ENCODE assay signal across 14 cellular contexts in the genomic region with DNA sequence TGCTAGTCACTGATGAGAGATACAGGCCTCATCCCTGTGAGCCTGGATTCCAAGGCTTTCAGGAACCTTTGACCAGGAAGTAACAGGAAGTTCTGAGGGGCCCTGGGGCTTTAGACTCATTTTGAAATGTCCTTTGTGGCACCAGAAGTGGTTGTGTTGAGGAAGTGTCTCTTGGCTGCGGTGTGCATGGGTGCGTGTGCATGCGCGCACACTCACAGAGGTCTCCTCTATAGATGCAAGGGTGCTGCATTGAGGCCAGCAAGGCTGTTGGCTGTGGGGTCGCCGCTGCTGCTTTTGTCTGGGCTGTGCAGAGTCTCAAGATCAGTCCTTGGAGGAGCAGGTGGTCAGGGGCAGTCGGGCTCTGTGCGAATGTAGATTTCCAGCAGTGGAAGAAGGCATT. TPM values are rescaled to one million over a fixed set of nuclear protein-coding genes. Genes with fewer than 3 reads are reported as not detected.
DNase-seq lines count a peak whose midpoint lies in the region; ATAC-seq and TF ChIP-seq lines count a peak whose summit lies in the region.
"Had no signal": no experiment of that assay in that cellular context is flagged by ENCODE, and none has a peak within 500 bp of the region (broad histone marks: within the 10 kb centered on the region; RNA-seq: fewer than 3 reads in every experiment).

No MANE protein-coding gene starts in this region.

- no peak for TF ChIP-seq CTCF in left ventricle myocardium inferior (IDR thresholded peaks at IDR 0.05; ENCODE audit: borderline replicate concordance)
- no peak for TF ChIP-seq CTCF in VCaP (conservative IDR thresholded peaks at IDR 0.05)
- no peak for TF ChIP-seq CTCF in GM13976 (IDR thresholded peaks at IDR 0.05; ENCODE audit: borderline replicate concordance, control extremely low read depth, extremely low read depth, insufficient read depth, missing control alignments)

- peak overlapping the region; percentile 25 to 83 (median 72) for H3K4me3 Mint-ChIP-seq in immature natural killer cell

- in situ Hi-C loops in GM13976 (cut with MboI; ENCODE audit: low sequenced_read_pairs, unreplicated experiment) = loop anchor here (10.0 kb wide), 1 partner anchor 181 kb away; no protein-coding TSS in a partner anchor

- no peaks in the 10 kb centered on the region for H3K27me3 ChIP-seq in left ventricle myocardium inferior (ENCODE audit: low read depth)
- H3K27me3 ChIP-seq: BE2C, body of pancreas had no signal

- H3K27ac ChIP-seq in left ventricle myocardium inferior (replicated peaks) = peak overlapping the region; percentile 21
- H3K27ac ChIP-seq in VCaP = peak overlapping the region; percentile 45

- peaks cover 53% of the 10 kb centered on the region for H3K4me1 ChIP-seq in left ventricle myocardium inferior
- H3K4me1 ChIP-seq: BE2C had no signal

- H3K9me3 Mint-ChIP-seq in immature natural killer cell = no peaks in the 10 kb centered on the region

- no peak overlapping the region for H3K4me3 ChIP-seq in left ventricle myocardium inferior
- H3K4me3 ChIP-seq: body of pancreas had no signal

- DNase-seq in left ventricle myocardium inferior (no peak), cardiac septum (ENCODE audit: low spot score) (no peak), immature natural killer cell (no peak), left lobe of liver (ENCODE audit: low spot score) (no peak), HuH-7.5 (ENCODE audit: low spot score) (no peak), HUDEP-2 (lab: John Stamatoyannopoulos, UW; ENCODE audit: unreplicated experiment in 76 of 76) (no peak), GM13976 (ENCODE audit: low spot score) (no peak)
- DNase-seq: BE2C; body of pancreas; hippocampal formation; stimulated activated CD4-positive, alpha-beta T cell treated with anti-CD3 and anti-CD28 coated beads, Interleukin-2, amount 100 ng/mL, for 24 hours; stimulated activated naive CD4-positive, alpha-beta T cell had no signal

- H3K27ac Mint-ChIP-seq in immature natural killer cell = peak overlapping the region; percentile 82 to 92 (median 90)

- peaks cover 21 to 32% (median 23%) of the 10 kb centered on the region in 3 donors for H3K36me3 Mint-ChIP-seq in immature natural killer cell

- no peak for ATAC-seq in left lobe of liver
- ATAC-seq: body of pancreas had no signal

- peaks cover 55% of the 10 kb centered on the region for H3K36me3 ChIP-seq in left ventricle myocardium inferior

- H3K9me3 ChIP-seq in left ventricle myocardium inferior (replicated peaks) = no peaks in the 10 kb centered on the region
- H3K9me3 ChIP-seq: BE2C, body of pancreas had no signal

- peaks cover 6 to 25% (median 14%) of the 10 kb centered on the region in 3 donors for H3K27me3 Mint-ChIP-seq in immature natural killer cell (ENCODE audit: low read depth in 3 of 3)
- H3K27me3 Mint-ChIP-seq: progenitor cell of endocrine pancreas had no signal

- intact Hi-C loops in left ventricle myocardium inferior (cut with micrococcal nuclease) = no loop called here
- intact Hi-C loops in cardiac septum (cut with DNase I) = no loop called here

- peaks cover 55 to 57% of the 10 kb centered on the region in 2 donors for H3K4me1 Mint-ChIP-seq in immature natural killer cell

RNA-seq across cellular contexts. Expression of gene RAB24, which starts 7.6 kb away (rescaled TPM):
- total RNA-seq in left ventricle myocardium inferior (25.3 TPM), cardiac septum (19.0 TPM), left lobe of liver (15.3 TPM)
- polyA plus RNA-seq in immature natural killer cell = 10 to 100 TPM; 39.7 to 80.2 (median 45.8) TPM

RNA-seq across cellular contexts. Expression of gene PRELID1, which starts 7.7 kb away (rescaled TPM):
- total RNA-seq in left ventricle myocardium inferior (40.0 TPM), cardiac septum (49.8 TPM), left lobe of liver (68.1 TPM)
- polyA plus RNA-seq in immature natural killer cell = 100 to 1,000 TPM; 345 to 494 (median 375) TPM

RNA-seq across cellular contexts. Expression of gene MXD3, which starts 15.8 kb away (rescaled TPM):
- total RNA-seq in left ventricle myocardium inferior (2.3 TPM), cardiac septum (1.9 TPM), left lobe of liver (9.4 TPM)
- polyA plus RNA-seq in immature natural killer cell = 1 to 10 TPM; 2.1 to 4.2 (median 4.1) TPM

RNA-seq across cellular contexts. Expression of gene LMAN2, which starts 55.5 kb away (rescaled TPM):
- total RNA-seq in left ventricle myocardium inferior = 60.0 TPM
- 67.5 TPM for total RNA-seq in cardiac septum
- polyA plus RNA-seq in immature natural killer cell = 100 to 1,000 TPM; 316 to 441 (median 409) TPM
- 162 TPM for total RNA-seq in left lobe of liver
